Comparison of ENCODE assay signal across 11 cellular contexts in the genomic region with DNA sequence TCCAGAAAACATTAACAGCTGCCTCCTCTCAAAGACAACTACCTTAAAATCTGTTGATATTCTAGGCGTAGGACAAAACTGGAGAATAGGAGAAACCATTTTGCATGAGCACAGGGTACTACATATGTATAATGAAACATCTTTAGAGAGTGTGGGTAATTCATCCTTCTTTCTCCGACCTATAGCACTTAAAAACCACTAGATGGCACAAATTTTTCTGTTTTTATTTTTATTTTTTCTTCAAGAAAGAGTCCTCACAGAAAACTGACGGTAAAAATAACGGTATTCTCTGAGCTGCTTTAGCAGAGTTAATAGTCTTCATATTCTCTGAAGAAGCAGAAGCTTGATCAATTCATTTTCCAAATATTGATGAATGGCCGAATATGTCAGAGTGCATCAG. TPM values are rescaled to one million over a fixed set of nuclear protein-coding genes. Genes with fewer than 3 reads are reported as not detected.
DNase-seq lines count a peak whose midpoint lies in the region; ATAC-seq and TF ChIP-seq lines count a peak whose summit lies in the region.
"Had no signal": no experiment of that assay in that cellular context is flagged by ENCODE, and none has a peak within 500 bp of the region (broad histone marks: within the 10 kb centered on the region; RNA-seq: fewer than 3 reads in every experiment).

No MANE protein-coding gene starts in this region.

- H3F3A ChIP-seq in SU-DHL-6 (ENCODE audit: insufficient read depth) = no peaks in the 10 kb centered on the region

- no peaks in the 10 kb centered on the region for H3K9me2 ChIP-seq in SU-DHL-6 (replicated peaks; ENCODE audit: insufficient read depth, low read length)

- H3K9ac ChIP-seq in SU-DHL-6 (ENCODE audit: low read length) = no peak overlapping the region

- H3K27ac ChIP-seq in SU-DHL-6 (ENCODE audit: low read depth, low read length) = no peak overlapping the region

- no peaks in the 10 kb centered on the region for H3K36me3 Mint-ChIP-seq in mesothelial cell of epicardium
- H3K36me3 Mint-ChIP-seq in activated T-cell treated with anti-CD3 and anti-CD28 coated beads, Interleukin-2, amount 50 U/mL, for 72 hours (ENCODE audit: insufficient read depth in 2 of 2) = no peaks in the 10 kb centered on the region

- no peak overlapping the region for H3K4me3 Mint-ChIP-seq in mesothelial cell of epicardium
- H3K4me3 Mint-ChIP-seq in activated T-cell treated with anti-CD3 and anti-CD28 coated beads, Interleukin-2, amount 50 U/mL, for 72 hours = no peak overlapping the region

- no peaks in the 10 kb centered on the region for H3K9me3 Mint-ChIP-seq in mesothelial cell of epicardium
- no peaks in the 10 kb centered on the region for H3K9me3 Mint-ChIP-seq in activated T-cell treated with anti-CD3 and anti-CD28 coated beads, Interleukin-2, amount 50 U/mL, for 72 hours

- ATAC-seq in HG03060 (IDR thresholded peaks at IDR 0.05; ENCODE audit: low read depth, unreplicated experiment) (peak; percentile 60), GM21390 (IDR thresholded peaks at IDR 0.05; ENCODE audit: unreplicated experiment) (no peak), GM21619 (IDR thresholded peaks at IDR 0.05; ENCODE audit: unreplicated experiment) (no peak)
- no peak for ATAC-seq in activated T-cell treated with anti-CD3 and anti-CD28 coated beads, Interleukin-2, amount 50 U/mL, for 72 hours (replicated peaks in 1 of 2)

- no peaks in the 10 kb centered on the region for H3K27me3 ChIP-seq in SU-DHL-6 (ENCODE audit: low read length)

- H3K9me3 ChIP-seq in SU-DHL-6 (ENCODE audit: insufficient read depth, low read length) = no peaks in the 10 kb centered on the region

- peaks cover 11% of the 10 kb centered on the region for H3K27me3 Mint-ChIP-seq in mesothelial cell of epicardium (ENCODE audit: low read depth)
- H3K27me3 Mint-ChIP-seq in activated T-cell treated with anti-CD3 and anti-CD28 coated beads, Interleukin-2, amount 50 U/mL, for 72 hours (ENCODE audit: low read depth) = peaks cover 24% of the 10 kb centered on the region

- H3K4me1 Mint-ChIP-seq in mesothelial cell of epicardium = no peaks in the 10 kb centered on the region
- no peaks in the 10 kb centered on the region for H3K4me1 Mint-ChIP-seq in activated T-cell treated with anti-CD3 and anti-CD28 coated beads, Interleukin-2, amount 50 U/mL, for 72 hours (ENCODE audit: low read depth)

- peak; percentile 16 for DNase-seq in GM12865 (ENCODE audit: low read depth)
- DNase-seq in mesothelial cell of epicardium (ENCODE audit: low spot score in 2 of 2, unreplicated experiment in 2 of 2) = no peak
- no peak for DNase-seq in activated T-cell treated with anti-CD3 and anti-CD28 coated beads, Interleukin-2, amount 50 U/mL, for 72 hours
- DNase-seq in NCI-H2227 treated with DMSO at 0.1 percent for 48 hours (lab: John Stamatoyannopoulos, UW) = no peak
- DNase-seq: activated gamma-delta T cell treated with Interleukin-2 at 50 U/mL for 16 hours; NCI-H524 treated with DMSO at 0.1 percent for 48 hours; stimulated activated CD4-positive, alpha-beta T cell treated with anti-CD3 and anti-CD28 coated beads, Interleukin-4, amount 100 ng/mL, for 1 hour had no signal

- no peaks in the 10 kb centered on the region for H4K20me1 ChIP-seq in SU-DHL-6 (ENCODE audit: low read depth, low read length)

- H3K4me2 ChIP-seq in SU-DHL-6 (ENCODE audit: low read depth, low read length, poor library complexity, severe bottlenecking) = no peak overlapping the region

- no peak overlapping the region for H3K27ac Mint-ChIP-seq in mesothelial cell of epicardium
- no peak overlapping the region for H3K27ac Mint-ChIP-seq in activated T-cell treated with anti-CD3 and anti-CD28 coated beads, Interleukin-2, amount 50 U/mL, for 72 hours

- peak; percentile 37 for TF ChIP-seq CTCF in GM12865 (IDR thresholded peaks at IDR 0.05; ENCODE audit: insufficient read depth, low read depth, low read length, missing control alignments)
- TF ChIP-seq CTCF in SU-DHL-6 (IDR thresholded peaks at IDR 0.05; ENCODE audit: insufficient read depth, low read length, poor library complexity, severe bottlenecking) = peak; percentile 19
- peak; percentile 61 for TF ChIP-seq CTCF in mesothelial cell of epicardium (IDR thresholded peaks at IDR 0.05; ENCODE audit: unreplicated experiment)

- H3K79me2 ChIP-seq in SU-DHL-6 (ENCODE audit: insufficient read depth, low read length) = no peaks in the 10 kb centered on the region

- no peak overlapping the region for H3K4me3 ChIP-seq in GM12865 (ENCODE audit: low read depth, low read length)
- H3K4me3 ChIP-seq in SU-DHL-6 (ENCODE audit: insufficient read depth, low read length, poor library complexity, severe bottlenecking) = no peak overlapping the region

- H3K36me3 ChIP-seq in SU-DHL-6 (ENCODE audit: low read length) = no peaks in the 10 kb centered on the region

- H2AFZ ChIP-seq in SU-DHL-6 (ENCODE audit: low read depth, low read length, severe bottlenecking) = no peak overlapping the region

RNA-seq across cellular contexts. Expression of a gene that starts 14.6 kb away (rescaled TPM):
- total RNA-seq in mesothelial cell of epicardium = not detected in 3 replicates
- not detected for total RNA-seq in activated T-cell treated with anti-CD3 and anti-CD28 coated beads, Interleukin-2, amount 50 U/mL, for 72 hours
